ENCODE assay signal across 24 cellular contexts in the genomic region with DNA sequence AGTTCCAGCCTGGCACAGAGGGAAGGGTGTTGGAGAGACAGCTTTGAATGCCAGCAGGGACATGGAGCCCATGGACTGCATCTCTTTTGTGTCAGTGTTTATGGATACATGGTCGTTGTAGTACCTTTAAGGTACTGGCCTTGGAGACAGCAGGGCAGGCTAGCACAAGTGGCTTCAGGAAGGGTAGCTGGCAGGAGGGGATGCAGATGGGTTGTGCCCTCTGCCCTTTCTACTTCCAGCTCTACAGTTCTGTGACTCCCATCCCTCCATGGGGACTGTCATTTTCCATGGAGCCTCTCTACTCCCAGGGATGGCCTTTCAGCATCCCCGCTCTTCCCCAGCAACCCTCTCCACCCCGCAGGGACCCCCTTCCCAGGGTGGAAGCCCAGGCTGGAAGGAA. TPM values are rescaled to one million over a fixed set of nuclear protein-coding genes. Genes with fewer than 3 reads are reported as not detected.
DNase-seq lines count a peak whose midpoint lies in the region; ATAC-seq, FAIRE-seq and TF ChIP-seq lines count a peak whose summit lies in the region.
"Had no signal": no experiment of that assay in that cellular context is flagged by ENCODE, and none has a peak within 500 bp of the region (broad histone marks: within the 10 kb centered on the region; RNA-seq: fewer than 3 reads in every experiment).

No MANE protein-coding gene starts in this region.

- no peak for TF ChIP-seq POLR2A in HepG2 (IDR thresholded peaks at IDR 0.05; ENCODE audit: insufficient read depth in 1 of 2, low read depth in 2 of 2, low read length in 2 of 2)

- no peak for TF ChIP-seq EP300 in HepG2 (IDR thresholded peaks at IDR 0.05; ENCODE audit: low read depth in 2 of 2, low read length in 2 of 2)
- TF ChIP-seq EP300 in HepG2 (CRISPR knock-in tag; IDR thresholded peaks at IDR 0.05; ENCODE audit: borderline replicate concordance) = no peak

- H3K4ac ChIP-seq in mesenchymal stem cell (ENCODE audit: low read depth in 1 of 2, low read length in 2 of 2) = no peak overlapping the region

- H3K27me3 Mint-ChIP-seq in type B pancreatic cell = peaks cover 53% of the 10 kb centered on the region

- POLR2A ChIA-PET in HepG2 (lab: Yijun Ruan, JAX) = no interaction called here

- H2BK5ac ChIP-seq in mesenchymal stem cell (ENCODE audit: low read depth, low read length, poor library complexity, severe bottlenecking) = no peak overlapping the region

- H4K8ac ChIP-seq in mesenchymal stem cell (ENCODE audit: low read length) = no peak overlapping the region

- H3K9me3 ChIP-seq in mesenchymal stem cell (ENCODE audit: control insufficient read depth, low read length) (no peaks in the 10 kb centered on the region), HepG2 (ENCODE audit: low read length) (no peaks in the 10 kb centered on the region)
- H3K9me3 ChIP-seq: MG63 had no signal

- ATAC-seq in HepG2 = no peak
- ATAC-seq: K562 had no signal

- no TSS peak for BruUV-seq in HepG2 (replicated peaks; lab: Mats Ljungman, UMichigan)

- no peaks in the 10 kb centered on the region for H3K36me3 Mint-ChIP-seq in type B pancreatic cell
- H3K36me3 Mint-ChIP-seq: CD8-positive, alpha-beta memory T cell had no signal

- H2AFZ ChIP-seq in mesenchymal stem cell (ENCODE audit: low read depth, low read length) (no peak overlapping the region), HepG2 (ENCODE audit: low read length) (no peak overlapping the region)

- CTCF ChIA-PET in HepG2 (lab: Yijun Ruan, JAX; ENCODE audit: low intra/inter-chr PET ratio, low total read pairs) = no interaction called here

- H3K9me3 Mint-ChIP-seq in type B pancreatic cell = no peaks in the 10 kb centered on the region
- H3K9me3 Mint-ChIP-seq: CD8-positive, alpha-beta memory T cell had no signal

- no peaks in the 10 kb centered on the region for H4K20me1 ChIP-seq in HepG2 (ENCODE audit: insufficient read depth, low read length)

- H2AK5ac ChIP-seq in mesenchymal stem cell (ENCODE audit: low read length, severe bottlenecking) = no peak overlapping the region

- H3K9ac ChIP-seq in mesenchymal stem cell (ENCODE audit: low read length) = no peak overlapping the region
- H3K9ac ChIP-seq in HepG2 (ENCODE audit: insufficient read depth, low read depth, low read length) = no peak overlapping the region

- intact Hi-C loops in HepG2 (cut with micrococcal nuclease; ENCODE audit: unreplicated experiment) = no loop called here

- peaks cover 13% of the 10 kb centered on the region for H3K4me1 ChIP-seq in mesenchymal stem cell (ENCODE audit: control insufficient read depth, insufficient read depth, low read depth, low read length)
- H3K4me1 ChIP-seq in HepG2 (ENCODE audit: insufficient read depth, low read length) = peaks cover 31% of the 10 kb centered on the region

- no peak overlapping the region for H4K91ac ChIP-seq in mesenchymal stem cell (ENCODE audit: low read length)

- no peak for FAIRE-seq in HepG2 (lab: Jason Lieb, UNC)
- FAIRE-seq: H54, K562 had no signal

- peak overlapping the region; percentile 9 for H2BK120ac ChIP-seq in mesenchymal stem cell (ENCODE audit: low read depth, low read length)

- TF ChIP-seq RAD21 in HepG2 (CRISPR knock-in tag; IDR thresholded peaks at IDR 0.05) = no peak

- DNase-seq in activated CD8-positive, alpha-beta memory T cell treated with anti-CD3 and anti-CD28 coated beads, Interleukin-2, amount 50 U/mL, for 48 hours = peak; percentile 42
- no peak for DNase-seq in activated CD8-positive, alpha-beta memory T cell treated with anti-CD3 and anti-CD28 coated beads for 24 hours
- DNase-seq in coronary artery (ENCODE audit: low spot score) (peak; percentile 36), mesenchymal stem cell (no peak), type B pancreatic cell (ENCODE audit: extremely low spot score, unreplicated experiment) (peak; percentile 34), HepG2 (ENCODE audit: low spot score) (no peak), DMS153 (lab: John Stamatoyannopoulos, UW) (no peak), AML-193 (lab: John Stamatoyannopoulos, UW) (no peak)
- DNase-seq: 8988T, C1 segment of cervical spinal cord, Calu3, DMS53, EL, GF-D8, MG63, NCI-H1417, NCI-H1694 treated with DMSO at 0.1 percent for 48 hours, NCI-H446, NCI-H526, OCI-M1, SHP77 had no signal

- H3K4me1 Mint-ChIP-seq in type B pancreatic cell (ENCODE audit: unreplicated experiment) = peaks cover 32% of the 10 kb centered on the region

- in situ Hi-C loops in HepG2 (cut with HindIII; ENCODE audit: extremely low pct_ligation_motif_present, low pct_unique_long_range_greater_than_20kb) = no loop called here

- H3K4me3 Mint-ChIP-seq in type B pancreatic cell = no peak overlapping the region

- no peak overlapping the region for H3K14ac ChIP-seq in mesenchymal stem cell (ENCODE audit: low read length in 2 of 2)

- H3K79me1 ChIP-seq in mesenchymal stem cell (replicated peaks; ENCODE audit: low read length, poor library complexity, severe bottlenecking) = no peaks in the 10 kb centered on the region

- no peak overlapping the region for H3K18ac ChIP-seq in mesenchymal stem cell (ENCODE audit: low read depth in 1 of 2, low read length in 2 of 2)

- no peak overlapping the region for H2BK12ac ChIP-seq in mesenchymal stem cell (ENCODE audit: low read length in 2 of 2)

- no peak for TF ChIP-seq CTCF in coronary artery (IDR thresholded peaks at IDR 0.05)
- no peak for TF ChIP-seq CTCF in type B pancreatic cell (conservative IDR thresholded peaks at IDR 0.05)
- no peak for TF ChIP-seq CTCF in HepG2 (CRISPR knock-in tag; IDR thresholded peaks at IDR 0.05)

- no peaks in the 10 kb centered on the region for H3K79me2 ChIP-seq in HepG2 (ENCODE audit: insufficient read depth, low read length)

- H3K4me3 ChIP-seq in coronary artery (no peak overlapping the region), mesenchymal stem cell (ENCODE audit: insufficient read depth in 1 of 2, low read depth in 1 of 2, low read length in 2 of 2) (no peak overlapping the region), HepG2 (replicated peaks in 1 of 3; ENCODE audit: insufficient read depth in 1 of 3, low read depth in 2 of 3, low read length in 3 of 3) (no peak overlapping the region)
- H3K4me3 ChIP-seq: K562, MG63 had no signal

- H3K4me2 ChIP-seq in mesenchymal stem cell (ENCODE audit: low read length, poor library complexity, severe bottlenecking) (no peak overlapping the region), HepG2 (ENCODE audit: low read depth, low read length) (no peak overlapping the region)

- H3K23ac ChIP-seq in mesenchymal stem cell (ENCODE audit: low read length in 2 of 2) = no peak overlapping the region

- H2BK15ac ChIP-seq in mesenchymal stem cell (ENCODE audit: low read depth, poor library complexity, severe bottlenecking) = peak overlapping the region; percentile 2

- peaks cover 53 to 74% of the 10 kb centered on the region in 2 experiments for H3K27me3 ChIP-seq in mesenchymal stem cell (ENCODE audit: control insufficient read depth in 1 of 2, insufficient read depth in 1 of 2, low read length in 2 of 2)
- H3K27me3 ChIP-seq in HepG2 (ENCODE audit: control insufficient read depth in 1 of 2, insufficient read depth in 2 of 2, low read length in 2 of 2) = peaks cover 0 to 31% of the 10 kb centered on the region in 2 experiments; a peak in 4 of 5 replicates
- H3K27me3 ChIP-seq: MG63 had no signal

- WGBS in mesenchymal stem cell = 83% methylated on average over 1 of the region's 3 CpGs
- WGBS in HepG2 (ENCODE audit: low lambda C conversion rate) = 17% methylated on average over 2 of the region's 3 CpGs

- H3K36me3 ChIP-seq in mesenchymal stem cell (ENCODE audit: control insufficient read depth in 1 of 2, insufficient read depth in 2 of 2, low read depth in 1 of 2, low read length in 2 of 2) = no peaks in the 10 kb centered on the region
- no peaks in the 10 kb centered on the region for H3K36me3 ChIP-seq in HepG2 (replicated peaks in 1 of 2; ENCODE audit: control insufficient read depth in 1 of 2, insufficient read depth in 2 of 2, low read length in 2 of 2)
- H3K36me3 ChIP-seq: MG63 had no signal

- no peak overlapping the region for H3K27ac Mint-ChIP-seq in type B pancreatic cell
- H3K27ac Mint-ChIP-seq: CD8-positive, alpha-beta memory T cell had no signal

- H3K27ac ChIP-seq in coronary artery = no peak overlapping the region
- no peak overlapping the region for H3K27ac ChIP-seq in mesenchymal stem cell (ENCODE audit: low read length, poor library complexity, severe bottlenecking)
- no peak overlapping the region for H3K27ac ChIP-seq in HepG2 (ENCODE audit: extremely low read length, insufficient read depth, low read length)

RNA-seq across cellular contexts. Expression of gene POLL, which starts 25.1 kb away (rescaled TPM):
- 13.6 TPM for polyA plus RNA-seq in mesenchymal stem cell (2013, experiment 1 of 2)
- 12.5 TPM for polyA plus RNA-seq in mesenchymal stem cell (2013, experiment 2 of 2)
- total RNA-seq in type B pancreatic cell (ENCODE audit: low replicate concordance) (39.3 and 39.8 TPM in 2 replicates), HepG2 (2016; rRNA removed; fragmentation: Illumina TruSeq; extraction: Trizol) (8.1 and 13.8 TPM in 2 replicates)
- 6.3 and 7.5 TPM in 2 replicates for total RNA-seq in HepG2 (2016; cell fraction: cytosol; rRNA removed; fragmentation: Illumina TruSeq; extraction: Trizol; ENCODE audit: low read depth)
- 8.8 and 13.2 TPM in 2 replicates for total RNA-seq in HepG2 (2016; cell fraction: insoluble cytoplasmic fraction; rRNA removed; fragmentation: Illumina TruSeq; extraction: Trizol)
- total RNA-seq in HepG2 (2016; cell fraction: membrane; rRNA removed; fragmentation: Illumina TruSeq; extraction: Trizol) = 10.8 and 13.5 TPM in 2 replicates
- 13.0 and 17.9 TPM in 2 replicates for total RNA-seq in HepG2 (2016; cell fraction: nucleus; rRNA removed; fragmentation: Illumina TruSeq; extraction: Trizol)
- 19.1 and 25.0 TPM in 2 replicates for polyA plus RNA-seq in HepG2 (2011; rRNA removed)
- 13.4 and 19.7 TPM in 2 replicates for polyA plus RNA-seq in HepG2 (2011; cell fraction: cytosol; rRNA removed)
- 60.4 and 68.5 TPM in 2 replicates for polyA plus RNA-seq in HepG2 (2011; cell fraction: nucleus; rRNA removed)
- 15.2 and 18.1 TPM in 2 replicates for polyA plus RNA-seq in HepG2 (2012)
- 4.0 and 5.6 TPM in 2 replicates for polyA plus RNA-seq in HepG2 (2016; cell fraction: cytosol; fragmentation: Illumina TruSeq; extraction: Trizol; ENCODE audit: low read depth)
- polyA plus RNA-seq in HepG2 (2016; cell fraction: insoluble cytoplasmic fraction; fragmentation: Illumina TruSeq; extraction: Trizol; ENCODE audit: low read depth) = 9.5 and 10.7 TPM in 2 replicates
- polyA plus RNA-seq in HepG2 (2016; cell fraction: membrane; fragmentation: Illumina TruSeq; extraction: Trizol; ENCODE audit: low read depth) = 9.1 and 10.4 TPM in 2 replicates
- 29.0 and 32.0 TPM in 2 replicates for polyA plus RNA-seq in HepG2 (2016; cell fraction: nucleus; fragmentation: Illumina TruSeq; extraction: Trizol; ENCODE audit: insufficient read depth, low read depth)
- polyA minus RNA-seq in HepG2 (2011; rRNA and poly(A)+ RNA removed; ENCODE audit: low replicate concordance) = 66.0 and 72.8 TPM in 2 replicates
- 13.5 and 15.3 TPM in 2 replicates for polyA minus RNA-seq in HepG2 (2011; cell fraction: cytosol; rRNA and poly(A)+ RNA removed)
- 32.6 and 36.1 TPM in 2 replicates for polyA minus RNA-seq in HepG2 (2011; cell fraction: nucleus; rRNA and poly(A)+ RNA removed)

RNA-seq across cellular contexts. Expression of gene DPCD, which starts 25.1 kb away (rescaled TPM):
- polyA plus RNA-seq in mesenchymal stem cell (2013, experiment 1 of 2) = 37.7 TPM
- polyA plus RNA-seq in mesenchymal stem cell (2013, experiment 2 of 2) = 36.7 TPM
- total RNA-seq in type B pancreatic cell (ENCODE audit: low replicate concordance) = 32.3 and 37.3 TPM in 2 replicates
- 25.2 and 32.8 TPM in 2 replicates for total RNA-seq in HepG2 (2016; rRNA removed; fragmentation: Illumina TruSeq; extraction: Trizol)
- 8.6 and 8.8 TPM in 2 replicates for total RNA-seq in HepG2 (2016; cell fraction: cytosol; rRNA removed; fragmentation: Illumina TruSeq; extraction: Trizol; ENCODE audit: low read depth)
- 23.9 and 34.8 TPM in 2 replicates for total RNA-seq in HepG2 (2016; cell fraction: insoluble cytoplasmic fraction; rRNA removed; fragmentation: Illumina TruSeq; extraction: Trizol)
- total RNA-seq in HepG2 (2016; cell fraction: membrane; rRNA removed; fragmentation: Illumina TruSeq; extraction: Trizol) = 11.3 and 11.5 TPM in 2 replicates
- 11.3 and 13.2 TPM in 2 replicates for total RNA-seq in HepG2 (2016; cell fraction: nucleus; rRNA removed; fragmentation: Illumina TruSeq; extraction: Trizol)
- 22.7 and 27.0 TPM in 2 replicates for polyA plus RNA-seq in HepG2 (2011; rRNA removed)
- polyA plus RNA-seq in HepG2 (2011; cell fraction: cytosol; rRNA removed) = 30.3 and 33.4 TPM in 2 replicates
- 17.2 and 17.5 TPM in 2 replicates for polyA plus RNA-seq in HepG2 (2011; cell fraction: nucleus; rRNA removed)
- polyA plus RNA-seq in HepG2 (2012) = 8.8 and 16.2 TPM in 2 replicates
- polyA plus RNA-seq in HepG2 (2016; cell fraction: cytosol; fragmentation: Illumina TruSeq; extraction: Trizol; ENCODE audit: low read depth) = 7.7 and 9.1 TPM in 2 replicates
- 30.4 and 30.5 TPM in 2 replicates for polyA plus RNA-seq in HepG2 (2016; cell fraction: insoluble cytoplasmic fraction; fragmentation: Illumina TruSeq; extraction: Trizol; ENCODE audit: low read depth)
- polyA plus RNA-seq in HepG2 (2016; cell fraction: membrane; fragmentation: Illumina TruSeq; extraction: Trizol; ENCODE audit: low read depth) = 8.6 and 8.8 TPM in 2 replicates
- polyA plus RNA-seq in HepG2 (2016; cell fraction: nucleus; fragmentation: Illumina TruSeq; extraction: Trizol; ENCODE audit: insufficient read depth, low read depth) = 12.5 and 17.0 TPM in 2 replicates
- polyA minus RNA-seq in HepG2 (2011; rRNA and poly(A)+ RNA removed; ENCODE audit: low replicate concordance) = 10.5 and 19.2 TPM in 2 replicates
- polyA minus RNA-seq in HepG2 (2011; cell fraction: cytosol; rRNA and poly(A)+ RNA removed) = 4.8 and 4.9 TPM in 2 replicates
- polyA minus RNA-seq in HepG2 (2011; cell fraction: nucleus; rRNA and poly(A)+ RNA removed) = 14.7 and 16.1 TPM in 2 replicates

Comparison
In these comparisons a context has a peak if more than half of its experiments do, and no peak if none do; other contexts are left out.
1. DNase-seq: peak in activated CD8-positive, alpha-beta memory T cell treated with anti-CD3 and anti-CD28 coated beads, Interleukin-2, amount 50 U/mL, for 48 hours (single experiment), coronary artery (single experiment) and type B pancreatic cell (single experiment); none in activated CD8-positive, alpha-beta memory T cell treated with anti-CD3 and anti-CD28 coated beads for 24 hours (single experiment), mesenchymal stem cell (single experiment), HepG2 (single experiment), DMS153 (single experiment) and AML-193 (0 of 2).